In the genomic region with DNA sequence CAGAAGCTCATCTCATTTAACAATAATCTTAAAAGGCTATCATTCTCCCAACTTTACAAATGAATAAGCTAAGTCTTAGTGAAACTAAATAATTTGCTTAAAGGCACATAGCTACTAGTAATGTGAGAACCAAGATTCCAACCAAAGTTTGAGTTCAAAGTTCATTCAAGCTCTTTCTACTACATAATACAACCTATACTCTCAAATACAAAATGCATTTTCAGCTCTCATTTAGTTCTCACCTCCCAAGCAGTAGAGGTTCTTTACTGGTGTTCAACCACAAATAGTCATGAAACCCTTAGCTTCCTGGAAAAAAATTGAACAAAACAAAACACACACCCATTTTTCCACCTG, we compare ENCODE assay signal across 9 cellular contexts. TPM values are rescaled to one million over a fixed set of nuclear protein-coding genes. Genes with fewer than 3 reads are reported as not detected.
DNase-seq lines count a peak whose midpoint lies in the region; ATAC-seq and TF ChIP-seq lines count a peak whose summit lies in the region.
"Had no signal": no experiment of that assay in that cellular context is flagged by ENCODE, and none has a peak within 500 bp of the region (broad histone marks: within the 10 kb centered on the region; RNA-seq: fewer than 3 reads in every experiment).

No MANE protein-coding gene starts in this region.

- no peaks in the 10 kb centered on the region for H3K36me3 Mint-ChIP-seq in CD4-positive, CD25-positive, alpha-beta regulatory T cell

- intact Hi-C loops in gastrocnemius medialis (cut with DNase I; ENCODE audit: low total_unique reads) = no loop called here

- no peaks in the 10 kb centered on the region for H3K9me2 ChIP-seq in Karpas-422 (replicated peaks; ENCODE audit: insufficient read depth, low read length)

- H3K9me3 Mint-ChIP-seq in CD4-positive, CD25-positive, alpha-beta regulatory T cell = peaks cover 0 to 1% (median 0%) of the 10 kb centered on the region in 7 donors

- DNase-seq in CD4-positive, CD25-positive, alpha-beta regulatory T cell = no peak
- no peak for DNase-seq in Karpas-422
- no peak for DNase-seq in stimulated activated CD8-positive, alpha-beta memory T cell treated with anti-CD3 and anti-CD28 coated beads, Interleukin-4, amount 100 ng/mL, for 48 hours
- no peak for DNase-seq in activated gamma-delta T cell treated with Interleukin-2 at 50 U/mL for 16 hours
- no peak for DNase-seq in right atrium auricular region (ENCODE audit: low spot score)
- DNase-seq in gastrocnemius medialis = no peak
- DNase-seq: H7 had no signal

- no peaks in the 10 kb centered on the region for H3K27me3 ChIP-seq in CD4-positive, CD25-positive, alpha-beta regulatory T cell (ENCODE audit: control insufficient read depth, insufficient read depth, low read length)
- H3K27me3 ChIP-seq in Karpas-422 (ENCODE audit: low read length) (no peaks in the 10 kb centered on the region), right atrium auricular region (no peaks in the 10 kb centered on the region), gastrocnemius medialis (no peaks in the 10 kb centered on the region)

- in situ Hi-C loops in gastrocnemius medialis (cut with MboI; ENCODE audit: low sequenced_read_pairs in 4 of 4) = no loop called here

- no peak overlapping the region for H3K4me3 Mint-ChIP-seq in CD4-positive, CD25-positive, alpha-beta regulatory T cell

- no peaks in the 10 kb centered on the region for H3K9me3 ChIP-seq in CD4-positive, CD25-positive, alpha-beta regulatory T cell (ENCODE audit: control insufficient read depth in 2 of 2, low read length in 2 of 2)
- H3K9me3 ChIP-seq in Karpas-422 (ENCODE audit: low read length) (no peaks in the 10 kb centered on the region), right atrium auricular region (peaks cover 0 to 14% of the 10 kb centered on the region in 2 donors), gastrocnemius medialis (no peaks in the 10 kb centered on the region)

- 0 out of 2 replicates have a peak, but pooled peaks cover 4% of the 10 kb centered on the region for H4K20me1 ChIP-seq in Karpas-422 (ENCODE audit: insufficient read depth, low read depth, low read length)

- H3K27me3 Mint-ChIP-seq in CD4-positive, CD25-positive, alpha-beta regulatory T cell = no peaks in the 10 kb centered on the region

- no peak for ATAC-seq in CD4-positive, CD25-positive, alpha-beta regulatory T cell (ENCODE audit: low read depth in 2 of 2)
- ATAC-seq in GM19025 (IDR thresholded peaks at IDR 0.05; ENCODE audit: low read depth, unreplicated experiment) (peak; percentile 43), HG02840 (IDR thresholded peaks at IDR 0.05; ENCODE audit: low FRiP score, unreplicated experiment) (peak; percentile 35), gastrocnemius medialis (no peak)

- H3K4me1 Mint-ChIP-seq in CD4-positive, CD25-positive, alpha-beta regulatory T cell = peaks cover 8 to 23% (median 18%) of the 10 kb centered on the region in 4 donors

- H3K27ac Mint-ChIP-seq in CD4-positive, CD25-positive, alpha-beta regulatory T cell = no peak overlapping the region

- TF ChIP-seq CTCF in right atrium auricular region (IDR thresholded peaks at IDR 0.05) (no peak), gastrocnemius medialis (IDR thresholded peaks at IDR 0.05 in 4 of 5, conservative IDR thresholded peaks at IDR 0.05 in 1 of 5) (no peak)

- TF ChIP-seq POLR2A in gastrocnemius medialis (IDR thresholded peaks at IDR 0.05) = no peak

- H2AFZ ChIP-seq in Karpas-422 (ENCODE audit: low read length) = no peak overlapping the region

- no peaks in the 10 kb centered on the region for H3K36me3 ChIP-seq in CD4-positive, CD25-positive, alpha-beta regulatory T cell (ENCODE audit: control insufficient read depth, insufficient read depth, low read length)
- no peaks in the 10 kb centered on the region for H3K36me3 ChIP-seq in Karpas-422 (ENCODE audit: insufficient read depth, low read length)
- no peaks in the 10 kb centered on the region for H3K36me3 ChIP-seq in right atrium auricular region
- no peaks in the 10 kb centered on the region for H3K36me3 ChIP-seq in gastrocnemius medialis

- H3K9ac ChIP-seq in Karpas-422 (ENCODE audit: low read length) = peak overlapping the region; percentile 66

- H3K27ac ChIP-seq in CD4-positive, CD25-positive, alpha-beta regulatory T cell (ENCODE audit: insufficient read depth, low read length, poor library complexity, severe bottlenecking) = peak overlapping the region; percentile 83
- H3K27ac ChIP-seq in Karpas-422 (ENCODE audit: low read length) = peak overlapping the region; percentile 88
- no peak overlapping the region for H3K27ac ChIP-seq in right atrium auricular region
- H3K27ac ChIP-seq in gastrocnemius medialis = peak overlapping the region in 1 of 4 donors; percentile 51

- peaks cover 24% of the 10 kb centered on the region for H3K4me1 ChIP-seq in CD4-positive, CD25-positive, alpha-beta regulatory T cell (ENCODE audit: control insufficient read depth, insufficient read depth, low read length, poor library complexity, severe bottlenecking)
- H3K4me1 ChIP-seq in Karpas-422 (ENCODE audit: low read length) = peaks cover 57% of the 10 kb centered on the region
- H3K4me1 ChIP-seq in right atrium auricular region = no peaks in the 10 kb centered on the region
- peaks cover 0 to 5% of the 10 kb centered on the region in 2 donors for H3K4me1 ChIP-seq in gastrocnemius medialis

- H3K4me2 ChIP-seq in Karpas-422 (ENCODE audit: low read depth, low read length, poor library complexity, severe bottlenecking) = peak overlapping the region; percentile 93

- peak overlapping the region; percentile 98 for H3K4me3 ChIP-seq in CD4-positive, CD25-positive, alpha-beta regulatory T cell (ENCODE audit: low read depth, low read length)
- H3K4me3 ChIP-seq in Karpas-422 (ENCODE audit: low read length) (peak overlapping the region; percentile 62), right atrium auricular region (no peak overlapping the region), gastrocnemius medialis (no peak overlapping the region)

- H3K79me2 ChIP-seq in Karpas-422 (ENCODE audit: low read length) = peaks cover 100% of the 10 kb centered on the region

RNA-seq across cellular contexts. Expression of a gene that starts 43.5 kb away (rescaled TPM):
- 81.7 TPM for total RNA-seq in CD4-positive, CD25-positive, alpha-beta regulatory T cell
- 10 to 100 TPM in 2 of 4 donors, 1 to 10 TPM in 2; 8.3 to 11.4 (median 10.0) TPM for polyA plus RNA-seq in CD4-positive, CD25-positive, alpha-beta regulatory T cell
- 66.1 and 127 TPM in 2 replicates for total RNA-seq in Karpas-422 (2014; rRNA removed; shearing (Covaris generic); ENCODE audit: low replicate concordance)
- total RNA-seq in right atrium auricular region = 1 to 10 TPM; 6.9 to 8.6 TPM
- total RNA-seq in gastrocnemius medialis = 10 to 100 TPM in 1 of 4 donors, 1 to 10 TPM in 3; 4.4 to 10.1 (median 6.8) TPM

Comparison
In these comparisons a context has a peak if more than half of its experiments do, and no peak if none do; other contexts are left out.
1. ATAC-seq: peak in GM19025 (single experiment) and HG02840 (single experiment); none in CD4-positive, CD25-positive, alpha-beta regulatory T cell (0 of 2) and gastrocnemius medialis (0 of 2).
2. H3K27ac ChIP-seq: peak in CD4-positive, CD25-positive, alpha-beta regulatory T cell (single experiment) and Karpas-422 (single experiment); none in right atrium auricular region (0 of 2).
3. H3K4me3 ChIP-seq: peak in CD4-positive, CD25-positive, alpha-beta regulatory T cell (single experiment) and Karpas-422 (single experiment); none in right atrium auricular region (0 of 2) and gastrocnemius medialis (0 of 4).